Comparison of ENCODE assay signal across 8 cellular contexts in genomic region chr1:59697138-59697811, GRCh38.
DNase-seq lines count a peak whose midpoint lies in the region; ATAC-seq and TF ChIP-seq lines count a peak whose summit lies in the region.

No MANE protein-coding gene starts in this region.

- H2AFZ ChIP-seq in OCI-LY1 (ENCODE audit: low read length): no peak overlapping the region; the same call in 1 of the 2 replicates

- DNase-seq in immature natural killer cell (peak in 2 of 3 donors; percentile 12 to 23), NCI-H1694 (lab: John Stamatoyannopoulos, UW) (no peak), OCI-M2 (lab: John Stamatoyannopoulos, UW; ENCODE audit: unreplicated experiment) (no peak), A172 (ENCODE audit: low spot score) (no peak), NCI-H2171 (lab: John Stamatoyannopoulos, UW) (no peak)

- peak overlapping the region; percentile 65 to 80 (median 73) for H3K4me3 Mint-ChIP-seq in immature natural killer cell

- no peaks in the 10 kb centered on the region for H4K20me1 ChIP-seq in BLaER1 treated with 17β-estradiol and CSF1 and Interleukin-3, amounts not matched to agents 10 nM and 100 nM
- H4K20me1 ChIP-seq in OCI-LY1 (ENCODE audit: insufficient read depth, low read length): no peaks in the 10 kb centered on the region

- peak overlapping the region in 5 of 6 donors; percentile 2 to 71 (median 65) for H3K27ac Mint-ChIP-seq in immature natural killer cell

- H3K4me3 ChIP-seq in BLaER1 treated with 17β-estradiol and CSF1 and Interleukin-3, amounts not matched to agents 10 nM and 100 nM: peak overlapping the region in 9 of 10 experiments; percentile 1 to 39 (median 22); a peak in 12 of 20 replicates
- H3K4me3 ChIP-seq in OCI-LY1 (ENCODE audit: low read depth, low read length, poor library complexity, severe bottlenecking): no peak overlapping the region

- peaks cover 20 to 30% of the 10 kb centered on the region in 2 donors for H3K4me1 Mint-ChIP-seq in immature natural killer cell

- H3K27me3 ChIP-seq in BLaER1 treated with 17β-estradiol and CSF1 and Interleukin-3, amounts not matched to agents 10 nM and 100 nM: no peaks in the 10 kb centered on the region
- no peaks in the 10 kb centered on the region for H3K27me3 ChIP-seq in OCI-LY1 (ENCODE audit: insufficient read depth, low read length)

- peak overlapping the region; percentile 58 to 76 (median 74) for H3K9ac ChIP-seq in BLaER1 treated with 17β-estradiol and CSF1 and Interleukin-3, amounts not matched to agents 10 nM and 100 nM
- no peak overlapping the region for H3K9ac ChIP-seq in OCI-LY1 (ENCODE audit: low read length)

- H3K36me3 ChIP-seq in BLaER1 treated with 17β-estradiol and CSF1 and Interleukin-3, amounts not matched to agents 10 nM and 100 nM: no peaks in the 10 kb centered on the region; a peak in 1 of 22 replicates
- no peaks in the 10 kb centered on the region for H3K36me3 ChIP-seq in OCI-LY1 (ENCODE audit: insufficient read depth, low read length)

- H3K4me2 ChIP-seq in BLaER1 treated with 17β-estradiol and CSF1 and Interleukin-3, amounts not matched to agents 10 nM and 100 nM: peak overlapping the region; percentile 69 to 90 (median 79)
- peak overlapping the region; percentile 50 for H3K4me2 ChIP-seq in OCI-LY1 (ENCODE audit: low read length)

- H3K79me2 ChIP-seq in OCI-LY1 (ENCODE audit: insufficient read depth, low read length): no peaks in the 10 kb centered on the region

- H3K27me3 Mint-ChIP-seq in immature natural killer cell (ENCODE audit: low read depth in 3 of 3): peaks cover 0 to 1% (median 0%) of the 10 kb centered on the region in 3 donors

- H3K9me2 ChIP-seq in OCI-LY1 (ENCODE audit: low read depth, low read length): no peaks in the 10 kb centered on the region

- peaks cover 29 to 99% (median 63%) of the 10 kb centered on the region in 10 experiments for H3K4me1 ChIP-seq in BLaER1 treated with 17β-estradiol and CSF1 and Interleukin-3, amounts not matched to agents 10 nM and 100 nM
- H3K4me1 ChIP-seq in OCI-LY1 (ENCODE audit: insufficient read depth, low read length, severe bottlenecking): peaks cover 15% of the 10 kb centered on the region

- H3F3A ChIP-seq in OCI-LY1 (ENCODE audit: insufficient read depth, low read length): no peaks in the 10 kb centered on the region

- no peaks in the 10 kb centered on the region for H3K9me3 Mint-ChIP-seq in immature natural killer cell

- H3K9me3 ChIP-seq in BLaER1 treated with 17β-estradiol and CSF1 and Interleukin-3, amounts not matched to agents 10 nM and 100 nM (replicated peaks in 1 of 11): peaks cover 0 to 17% (median 0%) of the 10 kb centered on the region in 11 experiments; a peak in 5 of 22 replicates
- no peaks in the 10 kb centered on the region for H3K9me3 ChIP-seq in OCI-LY1 (ENCODE audit: low read length)

- peaks cover 0 to 5% (median 0%) of the 10 kb centered on the region in 3 donors for H3K36me3 Mint-ChIP-seq in immature natural killer cell

- peak overlapping the region; percentile 75 to 92 (median 89) for H3K27ac ChIP-seq in BLaER1 treated with 17β-estradiol and CSF1 and Interleukin-3, amounts not matched to agents 10 nM and 100 nM
- no peak overlapping the region for H3K27ac ChIP-seq in OCI-LY1 (ENCODE audit: low read depth, low read length, poor library complexity, severe bottlenecking)

- no peak for TF ChIP-seq CTCF in OCI-LY1 (IDR thresholded peaks at IDR 0.05; ENCODE audit: low read length)

- peak; percentile 65 for ATAC-seq in GM21737 (IDR thresholded peaks at IDR 0.05; ENCODE audit: unreplicated experiment)

Comparison
In these comparisons a context has a peak if more than half of its experiments do, and no peak if none do; other contexts are left out.
1. DNase-seq: peak in immature natural killer cell (2 of 3); none in NCI-H1694 (single experiment), OCI-M2 (single experiment), A172 (single experiment) and NCI-H2171 (single experiment).